12 cellular contexts compared by ENCODE assay signal in the genomic region with DNA sequence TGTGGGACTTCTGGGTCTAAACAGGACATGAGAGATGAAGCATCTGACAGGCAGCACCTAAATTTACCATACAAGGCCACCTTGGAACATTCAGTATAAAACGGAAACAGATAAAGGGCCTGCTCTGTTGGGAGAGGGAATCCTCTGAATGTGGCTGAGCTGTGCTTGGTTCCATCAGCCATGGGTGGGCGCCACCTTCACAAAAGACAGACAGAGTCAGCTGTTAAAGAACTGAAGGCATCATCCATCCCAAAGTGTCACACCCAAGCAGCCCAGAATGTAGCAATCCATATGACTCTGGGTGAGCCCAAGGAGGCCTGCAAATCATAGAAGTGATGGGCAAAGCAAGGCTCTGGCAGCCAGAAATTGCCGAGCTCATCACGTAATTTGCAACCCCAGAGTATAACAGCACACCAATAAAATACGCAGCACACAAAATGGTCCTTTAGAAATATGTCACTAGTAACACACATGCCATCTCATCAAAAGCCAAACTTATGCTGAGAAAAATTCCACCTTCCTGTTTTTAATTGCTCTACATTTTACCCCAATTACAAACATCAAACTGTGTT. TPM values are rescaled to one million over a fixed set of nuclear protein-coding genes. Genes with fewer than 3 reads are reported as not detected.
DNase-seq lines count a peak whose midpoint lies in the region; ATAC-seq and TF ChIP-seq lines count a peak whose summit lies in the region.
"Had no signal": no experiment of that assay in that cellular context is flagged by ENCODE, and none has a peak within 500 bp of the region (broad histone marks: within the 10 kb centered on the region; RNA-seq: fewer than 3 reads in every experiment).

No MANE protein-coding gene starts in this region.

- no peak overlapping the region for H3K27ac ChIP-seq in RWPE2 (ENCODE audit: poor library complexity, severe bottlenecking)
- H3K27ac ChIP-seq in right cardiac atrium (ENCODE audit: low read length): no peak overlapping the region
- no peak overlapping the region for H3K27ac ChIP-seq in CD8-positive, alpha-beta T cell (ENCODE audit: low read depth, low read length)

- no peaks in the 10 kb centered on the region for H3K9me3 ChIP-seq in RWPE2 (ENCODE audit: severe bottlenecking)
- H3K9me3 ChIP-seq in right cardiac atrium (ENCODE audit: control insufficient read depth, low read length): no peaks in the 10 kb centered on the region
- no peaks in the 10 kb centered on the region for H3K9me3 ChIP-seq in CD8-positive, alpha-beta T cell (ENCODE audit: low read length)

- CTCF ChIA-PET in HEK293T (lab: Yijun Ruan, JAX): interaction anchor here (1.1 kb wide), 1 partner anchor 137 kb away, joined by 3 read pairs; no protein-coding TSS in a partner anchor
- CTCF ChIA-PET in CD8-positive, alpha-beta T cell (lab: Charles Lee): no interaction called here

- ATAC-seq in RWPE2 (ENCODE audit: low read depth) (peak; percentile 37; the same call in 2 of the 3 replicates), right cardiac atrium (peak; percentile 37 to 64)
- no peak for ATAC-seq in CD8-positive, alpha-beta T cell

- H3K4me1 ChIP-seq in RWPE2 (ENCODE audit: insufficient read depth, poor library complexity, severe bottlenecking) (peaks cover 7% of the 10 kb centered on the region), right cardiac atrium (ENCODE audit: control insufficient read depth, insufficient read depth, low read length) (no peaks in the 10 kb centered on the region)
- H3K4me1 ChIP-seq in CD8-positive, alpha-beta T cell (ENCODE audit: insufficient read depth, low read length): no peaks in the 10 kb centered on the region

- POLR2A ChIA-PET in HEK293T (lab: Yijun Ruan, JAX): no interaction called here
- POLR2A ChIA-PET in CD8-positive, alpha-beta T cell (lab: Charles Lee): no interaction called here

- no peak overlapping the region for H3K4me3 Mint-ChIP-seq in CD8-positive, alpha-beta T cell

- TF ChIP-seq CTCF in RWPE2 (IDR thresholded peaks at IDR 0.05; ENCODE audit: poor library complexity, severe bottlenecking): peak; percentile 41
- TF ChIP-seq CTCF in CD8-positive, alpha-beta T cell (IDR thresholded peaks at IDR 0.05): no peak

- no peaks in the 10 kb centered on the region for H3K36me3 ChIP-seq in RWPE2 (ENCODE audit: low read depth)
- H3K36me3 ChIP-seq in CD8-positive, alpha-beta T cell (ENCODE audit: insufficient read depth, low read length): no peaks in the 10 kb centered on the region

- H3K4me1 Mint-ChIP-seq in CD8-positive, alpha-beta T cell (ENCODE audit: low read depth): no peaks in the 10 kb centered on the region

- WGBS in right cardiac atrium: 84% methylated on average over 5 of the region's 5 CpGs

- no peaks in the 10 kb centered on the region for H3K27me3 ChIP-seq in RWPE2 (ENCODE audit: insufficient read depth, poor library complexity, severe bottlenecking)
- no peaks in the 10 kb centered on the region for H3K27me3 ChIP-seq in right cardiac atrium (ENCODE audit: control insufficient read depth, insufficient read depth)
- no peaks in the 10 kb centered on the region for H3K27me3 ChIP-seq in CD8-positive, alpha-beta T cell (ENCODE audit: insufficient read depth, low read length)

- no peaks in the 10 kb centered on the region for H3K27me3 Mint-ChIP-seq in CD8-positive, alpha-beta T cell (ENCODE audit: low read depth)

- intact Hi-C loops in right cardiac atrium (cut with DNase I): loop anchor here in 2 of 4 donors (5.0 kb wide), 2 partner anchors 132 to 137 kb away; no protein-coding TSS in a partner anchor
- intact Hi-C loops in CD8-positive, alpha-beta T cell (cut with DNase I, micrococcal nuclease): no loop called here

- peaks cover 3% of the 10 kb centered on the region for H3K9me3 Mint-ChIP-seq in CD8-positive, alpha-beta T cell

- no peak overlapping the region for H3K27ac Mint-ChIP-seq in CD8-positive, alpha-beta T cell

- H3K4me3 ChIP-seq in RWPE2 (ENCODE audit: severe bottlenecking) (no peak overlapping the region), right cardiac atrium (ENCODE audit: low read length) (no peak overlapping the region)
- H3K4me3 ChIP-seq in CD8-positive, alpha-beta T cell (ENCODE audit: low read depth, low read length): no peak overlapping the region

- H3K36me3 Mint-ChIP-seq in CD8-positive, alpha-beta T cell: peaks cover 6% of the 10 kb centered on the region

- peak; percentile 23 for DNase-seq in COLO668 (lab: John Stamatoyannopoulos, UW; ENCODE audit: unreplicated experiment)
- peak; percentile 35 for DNase-seq in HEK293T (ENCODE audit: extremely low spot score)
- no peak for DNase-seq in RWPE2 (ENCODE audit: low spot score)
- no peak for DNase-seq in right cardiac atrium
- DNase-seq in stimulated activated CD4-positive, alpha-beta T cell treated with anti-CD3 and anti-CD28 coated beads, Interleukin-2, amount 100 ng/mL, for 24 hours: no peak
- DNase-seq in activated gamma-delta T cell (lab: John Stamatoyannopoulos, UW): no peak
- DNase-seq in CD8-positive, alpha-beta T cell: no peak
- DNase-seq in NAMALWA (ENCODE audit: low spot score): no peak
- DNase-seq: activated CD8-positive, alpha-beta memory T cell treated with anti-CD3 and anti-CD28 coated beads for 24 hours; GF-D8; midbrain; NCI-H2029 treated with DMSO at 0.1 percent for 48 hours had no signal

TF ChIP-seq in HEK293T, 16 proteins besides CTCF, POLR2A, EP300 and RAD21:
- TF ChIP-seq CTBP1 (IDR thresholded peaks at IDR 0.05; ENCODE audit: borderline replicate concordance): no peak
- TF ChIP-seq ELF4 (IDR thresholded peaks at IDR 0.05): no peak
- no peak for TF ChIP-seq HDGF (IDR thresholded peaks at IDR 0.05; ENCODE audit: borderline replicate concordance)
- TF ChIP-seq FOXA1 (IDR thresholded peaks at IDR 0.05): no peak
- TF ChIP-seq ZNF384 (IDR thresholded peaks at IDR 0.05): no peak
- TF ChIP-seq LEF1 (IDR thresholded peaks at IDR 0.05; ENCODE audit: borderline replicate concordance): no peak
- TF ChIP-seq TARDBP (IDR thresholded peaks at IDR 0.05): no peak
- no peak for TF ChIP-seq PKNOX1 (IDR thresholded peaks at IDR 0.05)
- TF ChIP-seq FOXK2 (IDR thresholded peaks at IDR 0.05): no peak
- no peak for TF ChIP-seq BHLHE40 (IDR thresholded peaks at IDR 0.05; ENCODE audit: borderline replicate concordance)
- no peak for TF ChIP-seq L3MBTL2 (conservative IDR thresholded peaks at IDR 0.05)
- no peak for TF ChIP-seq SP1 (IDR thresholded peaks at IDR 0.05)
- TF ChIP-seq FOXM1 (IDR thresholded peaks at IDR 0.05; ENCODE audit: borderline replicate concordance): no peak

RNA-seq across cellular contexts. Expression of gene RBP1, which starts 24.8 kb away (rescaled TPM):
- 10 to 100 TPM; 39.3 to 60.9 (median 54.9) TPM for total RNA-seq in right cardiac atrium
- polyA plus RNA-seq in right cardiac atrium: 65.6 TPM
- not detected for total RNA-seq in CD8-positive, alpha-beta T cell

Comparison
In these comparisons a context has a peak if more than half of its experiments do, and no peak if none do; other contexts are left out.
1. DNase-seq: peak in COLO668 (single experiment) and HEK293T (single experiment); none in RWPE2 (single experiment), right cardiac atrium (0 of 3), stimulated activated CD4-positive, alpha-beta T cell treated with anti-CD3 and anti-CD28 coated beads, Interleukin-2, amount 100 ng/mL, for 24 hours (0 of 2), activated gamma-delta T cell (single experiment), CD8-positive, alpha-beta T cell (0 of 7) and NAMALWA (single experiment).
2. RNA of gene RBP1, which starts 24.8 kb away (total RNA-seq): 39.3 to 60.9 TPM in right cardiac atrium; not detected in CD8-positive, alpha-beta T cell; every median in the first group is over 10 times any median in the second.